ENCODE assay signal across 27 cellular contexts in genomic region chr6:18564775-18565174, GRCh38.
"Had no signal": no experiment of that assay in that cellular context is flagged by ENCODE, and none has a peak within 500 bp of the region (broad histone marks: within the 10 kb centered on the region; RNA-seq: fewer than 3 reads in every experiment).

No MANE protein-coding gene starts in this region.

- DNase-seq: activated B cell treated with CpG ODN at 0.5 μM for 24 hours; activated CD4-positive, alpha-beta memory T cell treated with anti-CD3 and anti-CD28 coated beads for 36 hours; activated CD4-positive, alpha-beta T cell treated with anti-CD3 and anti-CD28 coated beads for 4 hours; activated CD4-positive, alpha-beta T cell treated with anti-CD3 and anti-CD28 coated beads, Interleukin-2, amount 10 ng/mL, durations not matched to agents 24 days and 14 days; activated CD4-positive, alpha-beta T cell treated with anti-CD3 and anti-CD28 coated beads, Interleukin-2, amount 50 U/mL, for 1 hour; activated CD4-positive, alpha-beta T cell treated with anti-CD3 and anti-CD28 coated beads, Interleukin-2, amount 50 U/mL, for 4 hours; activated CD4-positive, CD25-positive, alpha-beta regulatory T cell treated with anti-CD3 and anti-CD28 coated beads, Interleukin-2, amount 50 U/mL, for 72 hours; activated CD8-positive, alpha-beta memory T cell treated with anti-CD3 and anti-CD28 coated beads, Interleukin-2, amount 50 U/mL, for 4 hours; activated CD8-positive, alpha-beta T cell treated with anti-CD3 and anti-CD28 coated beads for 36 hours; activated effector memory CD4-positive, alpha-beta T cell treated with anti-CD3 and anti-CD28 coated beads, Interleukin-2, amount 50 U/mL, for 16 hours; activated gamma-delta T cell treated with Interleukin-2 at 50 U/mL for 16 hours; activated naive CD4-positive, alpha-beta T cell; activated naive CD4-positive, alpha-beta T cell treated with anti-CD3 and anti-CD28 coated beads, Interleukin-2, amount 10 ng/mL, durations not matched to agents 7 days and 5 days; activated naive CD8-positive, alpha-beta T cell treated with anti-CD3 and anti-CD28 coated beads, Interleukin-2, amount 10 ng/mL, durations not matched to agents 7 days and 5 days; activated naive CD8-positive, alpha-beta T cell treated with anti-CD3 and anti-CD28 coated beads, Interleukin-2, amount 50 U/mL, for 24 hours; activated T-cell treated with anti-CD3 and anti-CD28 coated beads for 4 hours; activated T-cell treated with anti-CD3 and anti-CD28 coated beads, Interleukin-2, amount 50 U/mL, for 1 hour; activated T-cell treated with anti-CD3 and anti-CD28 coated beads, Interleukin-2, amount 50 U/mL, for 4 hours; activated T-cell treated with anti-CD3 and anti-CD28 coated beads, Interleukin-2, amount 50 U/mL, for 72 hours; amygdala; anterior cingulate cortex; caudate nucleus; cerebellar nuclear complex; T-helper 1 cell; T-helper 2 cell; T-helper 9 cell had no signal

- ATAC-seq: activated CD8-positive, alpha-beta T cell treated with anti-CD3 and anti-CD28 coated beads for 36 hours; activated naive CD8-positive, alpha-beta T cell treated with anti-CD3 and anti-CD28 coated beads, Interleukin-2, amount 50 U/mL, for 24 hours; activated T-cell treated with anti-CD3 and anti-CD28 coated beads, Interleukin-2, amount 50 U/mL, for 4 hours; activated T-cell treated with anti-CD3 and anti-CD28 coated beads, Interleukin-2, amount 50 U/mL, for 72 hours; activated T-helper 17 cell treated with anti-CD3 and anti-CD28 coated beads, Interleukin-2, amount 50 U/mL, for 72 hours had no signal
